In genomic region chr19:16133818-16134217, GRCh38 we compare ENCODE assay signal across 24 cellular contexts. TPM values are rescaled to one million over a fixed set of nuclear protein-coding genes. Genes with fewer than 3 reads are reported as not detected.
DNase-seq lines count a peak whose midpoint lies in the region; ATAC-seq and TF ChIP-seq lines count a peak whose summit lies in the region.
"Had no signal": no experiment of that assay in that cellular context is flagged by ENCODE, and none has a peak within 500 bp of the region (broad histone marks: within the 10 kb centered on the region; RNA-seq: fewer than 3 reads in every experiment).

No MANE protein-coding gene starts in this region.

- no peak for DNase-seq in CD4-positive, alpha-beta T cell
- no peak for DNase-seq in naive thymus-derived CD4-positive, alpha-beta T cell
- DNase-seq in activated gamma-delta T cell (lab: John Stamatoyannopoulos, UW) (no peak), KG1 (lab: John Stamatoyannopoulos, UW) (no peak)
- DNase-seq in effector CD8-positive, alpha-beta T cell (lab: John Stamatoyannopoulos, UW) = no peak
- DNase-seq: activated CD4-positive, alpha-beta T cell treated with anti-CD3 and anti-CD28 coated beads, Interleukin-2, amount 50 U/mL, for 4 hours; activated T-cell treated with anti-CD3 and anti-CD28 coated beads, Interleukin-2, amount 50 U/mL, for 72 hours; brain microvascular endothelial cell; hippocampal formation; mammary epithelial cell; naive thymus-derived CD8-positive, alpha-beta T cell; NCI-H1694; NCI-H774; stimulated activated CD4-positive, alpha-beta T cell treated with anti-CD3 and anti-CD28 coated beads, Interleukin-2, amount 100 ng/mL, for 24 hours; stimulated activated naive CD8-positive, alpha-beta T cell treated with anti-CD3 and anti-CD28 coated beads, Interleukin-15, amount 100 ng/mL, for 72 hours; T-helper 17 cell; trophoblast cell had no signal

- H3K27ac Mint-ChIP-seq in CD4-positive, alpha-beta T cell = peak overlapping the region; percentile 62
- peak overlapping the region in 6 of 9 donors; percentile 23 to 65 (median 38) for H3K27ac Mint-ChIP-seq in naive thymus-derived CD4-positive, alpha-beta T cell
- H3K27ac Mint-ChIP-seq: activated T-cell treated with anti-CD3 and anti-CD28 coated beads, Interleukin-2, amount 50 U/mL, for 72 hours; progenitor cell of endocrine pancreas; stimulated activated naive CD8-positive, alpha-beta T cell treated with anti-CD3 and anti-CD28 coated beads, Interleukin-15, amount 100 ng/mL, for 72 hours; T-helper 17 cell had no signal

- intact Hi-C loops in CD4-positive, alpha-beta T cell (cut with DNase I, micrococcal nuclease) = no loop called here
- intact Hi-C loops in naive thymus-derived CD4-positive, alpha-beta T cell (cut with micrococcal nuclease) = no loop called here

- peaks cover 56% of the 10 kb centered on the region for H3K36me3 ChIP-seq in OCI-LY3 (replicated peaks; ENCODE audit: low read depth, low read length)
- H3K36me3 ChIP-seq in naive thymus-derived CD4-positive, alpha-beta T cell (ENCODE audit: control insufficient read depth in 2 of 3, insufficient read depth in 3 of 3, low read length in 3 of 3) = peaks cover 0 to 53% (median 9%) of the 10 kb centered on the region in 3 experiments

- H4K20me1 ChIP-seq in OCI-LY3 (ENCODE audit: insufficient read depth, low read length) = no peaks in the 10 kb centered on the region

- no peak overlapping the region for H3K27ac ChIP-seq in CD4-positive, alpha-beta T cell (ENCODE audit: low read depth, low read length)
- peak overlapping the region; percentile 8 for H3K27ac ChIP-seq in OCI-LY3 (ENCODE audit: low read length)
- no peak overlapping the region for H3K27ac ChIP-seq in naive thymus-derived CD4-positive, alpha-beta T cell (ENCODE audit: low read depth, low read length)
- H3K27ac ChIP-seq: brain microvascular endothelial cell, coronary artery, SJSA1, VCaP had no signal

- H3K4me1 ChIP-seq in OCI-LY3 (ENCODE audit: low read length) = peaks cover 13% of the 10 kb centered on the region
- peaks cover 0 to 4% of the 10 kb centered on the region in 2 donors for H3K4me1 ChIP-seq in naive thymus-derived CD4-positive, alpha-beta T cell (ENCODE audit: control insufficient read depth in 2 of 2, insufficient read depth in 2 of 2, low read length in 2 of 2)
- H3K4me1 ChIP-seq: SJSA1 had no signal

- CTCF ChIA-PET in CD4-positive, alpha-beta T cell (lab: Charles Lee) = interaction anchor here (1.0 kb wide), 1 partner anchor 71 kb away, joined by 3 read pairs; no protein-coding TSS in a partner anchor
- CTCF ChIA-PET in naive thymus-derived CD4-positive, alpha-beta T cell (lab: Charles Lee) = no interaction called here

- H3K4me3 ChIP-seq in OCI-LY3 (ENCODE audit: low read length) = no peak overlapping the region
- H3K4me3 ChIP-seq in naive thymus-derived CD4-positive, alpha-beta T cell (ENCODE audit: low read length) = no peak overlapping the region
- H3K4me3 ChIP-seq: coronary artery, SJSA1 had no signal

- no peaks in the 10 kb centered on the region for H3K27me3 Mint-ChIP-seq in CD4-positive, alpha-beta T cell
- no peaks in the 10 kb centered on the region for H3K27me3 Mint-ChIP-seq in naive thymus-derived CD4-positive, alpha-beta T cell
- H3K27me3 Mint-ChIP-seq: naive thymus-derived CD8-positive, alpha-beta T cell; progenitor cell of endocrine pancreas; stimulated activated naive CD8-positive, alpha-beta T cell treated with anti-CD3 and anti-CD28 coated beads, Interleukin-15, amount 100 ng/mL, for 72 hours; T-helper 17 cell had no signal

- no peak overlapping the region for H3K9ac ChIP-seq in OCI-LY3 (ENCODE audit: low read length)

- H3K36me3 Mint-ChIP-seq in CD4-positive, alpha-beta T cell (ENCODE audit: low read depth) = peaks cover 64% of the 10 kb centered on the region
- peaks cover 31 to 57% (median 42%) of the 10 kb centered on the region in 5 donors for H3K36me3 Mint-ChIP-seq in naive thymus-derived CD4-positive, alpha-beta T cell

- no peak overlapping the region for H3K4me2 ChIP-seq in OCI-LY3 (ENCODE audit: low read length)

- no peak overlapping the region for H2AFZ ChIP-seq in OCI-LY3 (ENCODE audit: low read depth, low read length)

- POLR2A ChIA-PET in CD4-positive, alpha-beta T cell (lab: Charles Lee) = interaction anchor here (1.0 to 1.4 kb wide), 3 partner anchors 10 to 69 kb away, joined by 3 to 4 read pairs (median 3); partner anchors contain the start of gene HSH2D
- POLR2A ChIA-PET in naive thymus-derived CD4-positive, alpha-beta T cell (lab: Charles Lee) = no interaction called here

- no peaks in the 10 kb centered on the region for H3K9me3 ChIP-seq in CD4-positive, alpha-beta T cell (ENCODE audit: control insufficient read depth, low read length)
- H3K9me3 ChIP-seq in OCI-LY3 (ENCODE audit: insufficient read depth, low read length) = no peaks in the 10 kb centered on the region
- H3K9me3 ChIP-seq in naive thymus-derived CD4-positive, alpha-beta T cell (ENCODE audit: control insufficient read depth in 2 of 3, low read length in 3 of 3) = no peaks in the 10 kb centered on the region
- H3K9me3 ChIP-seq: SJSA1 had no signal

- no peaks in the 10 kb centered on the region for H3K9me3 Mint-ChIP-seq in CD4-positive, alpha-beta T cell
- peaks cover 0 to 11% (median 0%) of the 10 kb centered on the region in 11 donors for H3K9me3 Mint-ChIP-seq in naive thymus-derived CD4-positive, alpha-beta T cell

- no peak overlapping the region for H3K4me3 Mint-ChIP-seq in CD4-positive, alpha-beta T cell
- no peak overlapping the region for H3K4me3 Mint-ChIP-seq in naive thymus-derived CD4-positive, alpha-beta T cell
- H3K4me3 Mint-ChIP-seq: activated T-cell treated with anti-CD3 and anti-CD28 coated beads, Interleukin-2, amount 50 U/mL, for 72 hours; naive thymus-derived CD8-positive, alpha-beta T cell; stimulated activated naive CD8-positive, alpha-beta T cell treated with anti-CD3 and anti-CD28 coated beads, Interleukin-15, amount 100 ng/mL, for 72 hours; T-helper 17 cell had no signal

- no peak for ATAC-seq in CD4-positive, alpha-beta T cell (ENCODE audit: poor library complexity)
- ATAC-seq in naive thymus-derived CD4-positive, alpha-beta T cell = no peak
- ATAC-seq: activated T-cell treated with anti-CD3 and anti-CD28 coated beads, Interleukin-2, amount 50 U/mL, for 72 hours; naive thymus-derived CD8-positive, alpha-beta T cell; stimulated activated naive CD8-positive, alpha-beta T cell treated with anti-CD3 and anti-CD28 coated beads, Interleukin-15, amount 100 ng/mL, for 72 hours; T-helper 17 cell had no signal

- H3K27me3 ChIP-seq in CD4-positive, alpha-beta T cell (ENCODE audit: control insufficient read depth, insufficient read depth, low read length) = no peaks in the 10 kb centered on the region
- no peaks in the 10 kb centered on the region for H3K27me3 ChIP-seq in OCI-LY3 (ENCODE audit: low read depth, low read length)
- H3K27me3 ChIP-seq in naive thymus-derived CD4-positive, alpha-beta T cell (ENCODE audit: control insufficient read depth in 2 of 2, insufficient read depth in 2 of 2, low read length in 2 of 2) = no peaks in the 10 kb centered on the region
- H3K27me3 ChIP-seq: brain microvascular endothelial cell, SJSA1 had no signal

- TF ChIP-seq CTCF in CD4-positive, alpha-beta T cell (IDR thresholded peaks at IDR 0.05) = no peak
- no peak for TF ChIP-seq CTCF in OCI-LY3 (IDR thresholded peaks at IDR 0.05; ENCODE audit: low read depth, low read length)

- H3K79me2 ChIP-seq in OCI-LY3 (ENCODE audit: low read length) = peaks cover 20% of the 10 kb centered on the region

- H3K4me1 Mint-ChIP-seq in CD4-positive, alpha-beta T cell (ENCODE audit: low read depth) = no peaks in the 10 kb centered on the region
- peaks cover 0 to 16% (median 3%) of the 10 kb centered on the region in 7 donors for H3K4me1 Mint-ChIP-seq in naive thymus-derived CD4-positive, alpha-beta T cell
- H3K4me1 Mint-ChIP-seq: stimulated activated naive CD8-positive, alpha-beta T cell treated with anti-CD3 and anti-CD28 coated beads, Interleukin-15, amount 100 ng/mL, for 72 hours had no signal

RNA-seq across cellular contexts. Expression of gene HSH2D, which starts 9.7 kb away (rescaled TPM):
- 10 to 100 TPM; 46.0 to 46.9 TPM for total RNA-seq in CD4-positive, alpha-beta T cell
- total RNA-seq in naive thymus-derived CD4-positive, alpha-beta T cell = 10 to 100 TPM; 20.0 to 60.0 (median 46.4) TPM
- 10 to 100 TPM in 1 of 2 donors, 1 to 10 TPM in 1; 7.2 to 17.8 TPM for polyA plus RNA-seq in naive thymus-derived CD4-positive, alpha-beta T cell
- total RNA-seq: fibroblast of villous mesenchyme, SJSA1 had no signal

RNA-seq across cellular contexts. Expression of gene RAB8A, which starts 22.1 kb away (rescaled TPM):
- total RNA-seq in CD4-positive, alpha-beta T cell = 10 to 100 TPM; 74.9 to 79.0 TPM
- 100 to 1,000 TPM in 2 of 5 experiments, 10 to 100 TPM in 3; 64.4 to 154 (median 74.5) TPM for total RNA-seq in naive thymus-derived CD4-positive, alpha-beta T cell
- polyA plus RNA-seq in naive thymus-derived CD4-positive, alpha-beta T cell = 10 to 100 TPM; 61.8 to 82.2 TPM

RNA-seq across cellular contexts. Expression of gene CIB3, which starts 39.5 kb away (rescaled TPM):
- not detected for total RNA-seq in CD4-positive, alpha-beta T cell
- not detected for total RNA-seq in naive thymus-derived CD4-positive, alpha-beta T cell
- polyA plus RNA-seq in naive thymus-derived CD4-positive, alpha-beta T cell = not detected
- total RNA-seq: activated T-cell treated with anti-CD3 and anti-CD28 coated beads, Interleukin-2, amount 50 U/mL, for 72 hours; fibroblast of villous mesenchyme; mammary epithelial cell; naive thymus-derived CD8-positive, alpha-beta T cell; progenitor cell of endocrine pancreas; SJSA1; T-helper 17 cell had no signal
- polyA plus RNA-seq: keratinocyte; mammary epithelial cell; naive thymus-derived CD8-positive, alpha-beta T cell had no signal

RNA-seq across cellular contexts. Expression of gene FAM32A, which starts 51.4 kb away (rescaled TPM):
- total RNA-seq in CD4-positive, alpha-beta T cell = 10 to 100 TPM; 44.5 to 50.3 TPM
- 10 to 100 TPM; 45.9 to 69.4 (median 65.9) TPM for total RNA-seq in naive thymus-derived CD4-positive, alpha-beta T cell
- polyA plus RNA-seq in naive thymus-derived CD4-positive, alpha-beta T cell = 100 to 1,000 TPM; 139 to 177 TPM

RNA-seq across cellular contexts. Expression of gene TPM4, which starts 57.5 kb away (rescaled TPM):
- 100 to 1,000 TPM; 182 to 185 TPM for total RNA-seq in CD4-positive, alpha-beta T cell
- 100 to 1,000 TPM in 3 of 5 experiments, 10 to 100 TPM in 2; 65.8 to 435 (median 126) TPM for total RNA-seq in naive thymus-derived CD4-positive, alpha-beta T cell
- polyA plus RNA-seq in naive thymus-derived CD4-positive, alpha-beta T cell = 10 to 100 TPM; 28.2 to 43.5 TPM
